In the genomic region with DNA sequence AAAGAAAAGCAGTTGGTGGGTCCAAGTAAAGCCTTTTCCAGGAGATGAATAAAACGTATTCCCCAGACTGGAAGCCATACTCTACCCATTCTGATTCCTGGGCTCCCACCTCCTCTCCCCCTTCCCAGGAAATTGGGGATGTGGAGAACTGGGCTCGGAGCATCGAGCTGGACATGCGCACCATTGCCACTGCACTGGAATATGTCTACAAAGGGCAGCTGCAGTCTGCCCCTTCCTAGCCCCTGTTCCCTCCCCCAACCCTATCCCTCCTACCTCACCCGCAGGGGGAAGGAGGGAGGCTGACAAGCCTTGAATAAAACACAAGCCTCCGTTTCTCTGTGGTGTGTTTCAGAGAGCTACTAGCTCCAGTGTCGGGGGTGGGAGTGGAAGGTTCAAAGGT, we compare ENCODE assay signal across 15 cellular contexts. TPM values are rescaled to one million over a fixed set of nuclear protein-coding genes. Genes with fewer than 3 reads are reported as not detected.
A peak's percentile ranks its signal among the peaks of the same experiment; 100 is the strongest.
DNase-seq lines count a peak whose midpoint lies in the region; ATAC-seq and TF ChIP-seq lines count a peak whose summit lies in the region.
"Had no signal": no experiment of that assay in that cellular context is flagged by ENCODE, and none has a peak within 500 bp of the region (broad histone marks: within the 10 kb centered on the region; RNA-seq: fewer than 3 reads in every experiment).

No MANE protein-coding gene starts in this region.

- H3K9me3 ChIP-seq in SK-N-SH, result no peaks in the 10 kb centered on the region
- H3K9me3 ChIP-seq in esophagus muscularis mucosa, result no peaks in the 10 kb centered on the region
- no peaks in the 10 kb centered on the region for H3K9me3 ChIP-seq in thoracic aorta

- peaks cover 7% of the 10 kb centered on the region for H3K27me3 Mint-ChIP-seq in neural crest cell (ENCODE audit: low read depth)
- H3K27me3 Mint-ChIP-seq: memory B cell had no signal

- TF ChIP-seq CTCF in SK-N-SH (IDR thresholded peaks at IDR 0.05) (no peak), esophagus muscularis mucosa (IDR thresholded peaks at IDR 0.05) (no peak), neural crest cell (conservative IDR thresholded peaks at IDR 0.05) (no peak), thoracic aorta (IDR thresholded peaks at IDR 0.05) (no peak)

- H3K9me2 ChIP-seq in SK-N-SH, result no peaks in the 10 kb centered on the region

- peaks cover 46% of the 10 kb centered on the region for H3F3A ChIP-seq in SK-N-SH (replicated peaks; ENCODE audit: insufficient read depth)

- peaks cover 13% of the 10 kb centered on the region for H4K20me1 ChIP-seq in SK-N-SH (ENCODE audit: insufficient read depth)

- POLR2A ChIA-PET in SK-N-SH (lab: Yijun Ruan, JAX), result interaction anchor here (1.3 kb wide), 1 partner anchor 10 kb away, joined by 6 read pairs; the partner anchor contains the start of gene CD63

- no peak overlapping the region for H2AFZ ChIP-seq in SK-N-SH (ENCODE audit: low read depth)

- no peak for TF ChIP-seq EP300 in SK-N-SH (IDR thresholded peaks at IDR 0.05; ENCODE audit: borderline replicate concordance in 1 of 2, low read depth in 1 of 2, low read length in 1 of 2)
- no peak for TF ChIP-seq EP300 in esophagus muscularis mucosa (IDR thresholded peaks at IDR 0.05)

- H3K36me3 ChIP-seq in SK-N-SH (replicated peaks in 1 of 2; ENCODE audit: control insufficient read depth in 1 of 2, insufficient read depth in 2 of 2, low read length in 1 of 2), result peaks cover 6 to 15% of the 10 kb centered on the region in 2 experiments
- H3K36me3 ChIP-seq in esophagus muscularis mucosa, result peaks cover 0 to 26% (median 10%) of the 10 kb centered on the region in 4 donors
- H3K36me3 ChIP-seq in thoracic aorta, result no peaks in the 10 kb centered on the region

- peak overlapping the region; percentile 56 to 74; a peak in 2 of 4 replicates for H3K27ac ChIP-seq in SK-N-SH (ENCODE audit: low read depth in 2 of 2, low read length in 1 of 2)
- peak overlapping the region; percentile 89 to 100 (median 98) for H3K27ac ChIP-seq in esophagus muscularis mucosa (replicated peaks in 1 of 4)
- peak overlapping the region; percentile 92 to 95 for H3K27ac ChIP-seq in thoracic aorta
- H3K27ac ChIP-seq: SK-N-MC had no signal

- no peak overlapping the region for H3K9ac ChIP-seq in SK-N-SH

- CTCF ChIA-PET in SK-N-SH (lab: Yijun Ruan, JAX), result interaction anchor here (1.7 to 11.2 kb wide), 4 partner anchors 11 to 73 kb away, joined by 5 to 202 read pairs (median 41); partner anchors contain the start of gene CD63

- TF ChIP-seq RAD21 in SK-N-SH (IDR thresholded peaks at IDR 0.05; ENCODE audit: low read length), result no peak

- no peaks in the 10 kb centered on the region for H3K9me3 Mint-ChIP-seq in neural crest cell
- H3K9me3 Mint-ChIP-seq: memory B cell had no signal

- DNase-seq in SK-N-SH, result no peak
- DNase-seq in esophagus muscularis mucosa (ENCODE audit: extremely low spot score), result no peak
- no peak for DNase-seq in neural crest cell (ENCODE audit: low read depth, low spot score)
- no peak for DNase-seq in thoracic aorta (ENCODE audit: low spot score)
- no peak for DNase-seq in medulla oblongata (ENCODE audit: extremely low spot score)
- DNase-seq: 8988T, COR-L47, Kasumi-1, NCI-H2029 treated with DMSO at 0.1 percent for 48 hours, trophoblast cell had no signal

- peaks cover 13% of the 10 kb centered on the region; the same call in 1 of the 2 replicates for H3K79me2 ChIP-seq in SK-N-SH (ENCODE audit: insufficient read depth)

- H3K27ac Mint-ChIP-seq in neural crest cell (ENCODE audit: unreplicated experiment), result no peak overlapping the region
- H3K27ac Mint-ChIP-seq: memory B cell had no signal

- intact Hi-C loops in esophagus muscularis mucosa (cut with DNase I), result no loop called here

- peaks cover 46% of the 10 kb centered on the region for H3K4me1 Mint-ChIP-seq in neural crest cell

- H3K4me1 ChIP-seq in SK-N-SH (ENCODE audit: control insufficient read depth in 1 of 2, insufficient read depth in 2 of 2, low read depth in 1 of 2, low read length in 1 of 2) (peaks cover 29 to 38% of the 10 kb centered on the region in 2 experiments), esophagus muscularis mucosa (peaks cover 72 to 95% (median 89%) of the 10 kb centered on the region in 4 donors), thoracic aorta (ENCODE audit: control insufficient read depth in 1 of 2, low read depth in 2 of 2) (peaks cover 56 to 87% of the 10 kb centered on the region in 2 donors)

- ATAC-seq in SK-N-SH treated with all-trans-retinoic acid at 6 μM for 48 hours, result no peak
- ATAC-seq in thoracic aorta (ENCODE audit: insufficient number of reproducible peaks, low FRiP score, low read depth), result no peak
- no peak for ATAC-seq in GM19452 (IDR thresholded peaks at IDR 0.05; ENCODE audit: unreplicated experiment)
- ATAC-seq in HG02759 (IDR thresholded peaks at IDR 0.05; ENCODE audit: unreplicated experiment), result no peak

- 86% methylated on average over 5 of the region's 7 CpGs for WGBS in SK-N-SH (ENCODE audit: low lambda C conversion rate)
- 57% methylated on average over 7 of the region's 7 CpGs for WGBS in esophagus muscularis mucosa

- H3K4me2 ChIP-seq in SK-N-SH, result peak overlapping the region; percentile 66

- peak overlapping the region; percentile 77 for H3K4me3 Mint-ChIP-seq in neural crest cell
- H3K4me3 Mint-ChIP-seq: memory B cell had no signal

- H3K4me3 ChIP-seq in SK-N-SH (ENCODE audit: low read depth in 2 of 2, low read length in 1 of 2) (no peak overlapping the region), esophagus muscularis mucosa (no peak overlapping the region), thoracic aorta (peak overlapping the region; percentile 54)

- H3K36me3 Mint-ChIP-seq in neural crest cell (ENCODE audit: low read depth), result no peaks in the 10 kb centered on the region
- H3K36me3 Mint-ChIP-seq: memory B cell had no signal

- no peak for TF ChIP-seq POLR2A in esophagus muscularis mucosa (IDR thresholded peaks at IDR 0.05; ENCODE audit: low read depth)

- no peaks in the 10 kb centered on the region for H3K27me3 ChIP-seq in SK-N-SH (ENCODE audit: insufficient read depth)
- H3K27me3 ChIP-seq in esophagus muscularis mucosa, result no peaks in the 10 kb centered on the region
- H3K27me3 ChIP-seq in thoracic aorta (replicated peaks; ENCODE audit: insufficient read depth), result no peaks in the 10 kb centered on the region

TF ChIP-seq in SK-N-SH treated with all-trans-retinoic acid at 6 μM for 48 hours, 23 proteins besides CTCF, POLR2A, EP300 and RAD21 (continues in another document):
- no peak for TF ChIP-seq OSR1 (CRISPR knock-in tag; IDR thresholded peaks at IDR 0.05)
- TF ChIP-seq, protein P1, sequence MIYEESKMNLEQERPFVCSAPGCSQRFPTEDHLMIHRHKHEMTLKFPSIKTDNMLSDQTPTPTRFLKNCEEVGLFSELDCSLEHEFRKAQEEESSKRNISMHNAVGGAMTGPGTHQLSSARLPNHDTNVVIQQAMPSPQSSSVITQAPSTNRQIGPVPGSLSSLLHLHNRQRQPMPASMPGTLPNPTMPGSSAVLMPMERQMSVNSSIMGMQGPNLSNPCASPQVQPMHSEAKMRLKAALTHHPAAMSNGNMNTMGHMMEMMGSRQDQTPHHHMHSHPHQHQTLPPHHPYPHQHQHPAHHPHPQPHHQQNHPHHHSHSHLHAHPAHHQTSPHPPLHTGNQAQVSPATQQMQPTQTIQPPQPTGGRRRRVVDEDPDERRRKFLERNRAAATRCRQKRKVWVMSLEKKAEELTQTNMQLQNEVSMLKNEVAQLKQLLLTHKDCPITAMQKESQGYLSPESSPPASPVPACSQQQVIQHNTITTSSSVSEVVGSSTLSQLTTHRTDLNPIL (CRISPR knock-in tag; IDR thresholded peaks at IDR 0.05; ENCODE audit: low read depth), result no peak
- TF ChIP-seq ZNF70 (CRISPR knock-in tag; IDR thresholded peaks at IDR 0.05), result no peak
- no peak for TF ChIP-seq TCF4 (CRISPR knock-in tag; IDR thresholded peaks at IDR 0.05; ENCODE audit: borderline replicate concordance)
- no peak for TF ChIP-seq ZFP3 (CRISPR knock-in tag; IDR thresholded peaks at IDR 0.05)

RNA-seq across cellular contexts. Expression of gene RDH5, which starts 0.8 kb away (rescaled TPM):
- 5.2 and 5.4 TPM in 2 replicates for polyA plus RNA-seq in SK-N-SH (2012; rRNA removed)
- polyA plus RNA-seq in SK-N-SH (2012; cell fraction: cytosol; rRNA removed), result 1.6 and 1.7 TPM in 2 replicates
- 46.0 and 49.7 TPM in 2 replicates for polyA plus RNA-seq in SK-N-SH (2012; cell fraction: nucleus; rRNA removed)
- total RNA-seq in esophagus muscularis mucosa, result 10 to 100 TPM; 13.8 to 23.0 (median 17.2) TPM
- total RNA-seq in neural crest cell, result 10.4 and 14.2 TPM in 2 replicates
- 10 to 100 TPM; 24.4 to 29.5 TPM for total RNA-seq in thoracic aorta

RNA-seq across cellular contexts. Expression of gene BLOC1S1, which starts 3.5 kb away (rescaled TPM):
- polyA plus RNA-seq in SK-N-SH (2012; rRNA removed), result 277 and 331 TPM in 2 replicates
- polyA plus RNA-seq in SK-N-SH (2012; cell fraction: cytosol; rRNA removed), result 243 and 313 TPM in 2 replicates
- 89.7 and 130 TPM in 2 replicates for polyA plus RNA-seq in SK-N-SH (2012; cell fraction: nucleus; rRNA removed)
- 100 to 1,000 TPM; 159 to 253 (median 196) TPM for total RNA-seq in esophagus muscularis mucosa
- total RNA-seq in neural crest cell, result 105 and 111 TPM in 2 replicates
- total RNA-seq in thoracic aorta, result 100 to 1,000 TPM; 113 to 117 TPM

RNA-seq across cellular contexts. Expression of gene CD63, which starts 9.4 kb away (rescaled TPM):
- 1,022 and 1,465 TPM in 2 replicates for polyA plus RNA-seq in SK-N-SH (2012; rRNA removed)
- polyA plus RNA-seq in SK-N-SH (2012; cell fraction: cytosol; rRNA removed), result 1,236 and 1,638 TPM in 2 replicates
- 454 and 623 TPM in 2 replicates for polyA plus RNA-seq in SK-N-SH (2012; cell fraction: nucleus; rRNA removed)
- 1,000 to 10,000 TPM in 1 of 4 donors, 100 to 1,000 TPM in 3; 742 to 1,177 (median 845) TPM for total RNA-seq in esophagus muscularis mucosa
- total RNA-seq in neural crest cell, result 535 and 560 TPM in 2 replicates
- 100 to 1,000 TPM; 615 to 776 TPM for total RNA-seq in thoracic aorta

RNA-seq across cellular contexts. Expression of gene ITGA7, which starts 11.7 kb away (rescaled TPM):
- polyA plus RNA-seq in SK-N-SH (2012; rRNA removed), result 17.6 and 19.7 TPM in 2 replicates
- polyA plus RNA-seq in SK-N-SH (2012; cell fraction: cytosol; rRNA removed), result 7.3 and 9.1 TPM in 2 replicates
- 71.0 and 80.7 TPM in 2 replicates for polyA plus RNA-seq in SK-N-SH (2012; cell fraction: nucleus; rRNA removed)
- total RNA-seq in esophagus muscularis mucosa (100 to 1,000 TPM; 155 to 245 (median 218) TPM), neural crest cell (57.9 and 63.7 TPM in 2 replicates), thoracic aorta (100 to 1,000 TPM; 285 to 317 TPM)

RNA-seq across cellular contexts. Expression of gene GDF11, which starts 23.6 kb away (rescaled TPM):
- polyA plus RNA-seq in SK-N-SH (2012; rRNA removed), result 6.9 and 9.4 TPM in 2 replicates
- polyA plus RNA-seq in SK-N-SH (2012; cell fraction: cytosol; rRNA removed), result 5.3 and 8.8 TPM in 2 replicates
- polyA plus RNA-seq in SK-N-SH (2012; cell fraction: nucleus; rRNA removed), result 7.2 and 8.0 TPM in 2 replicates
- total RNA-seq in esophagus muscularis mucosa (1 to 10 TPM; 1.7 to 9.0 (median 4.9) TPM), neural crest cell (66.6 and 67.0 TPM in 2 replicates), thoracic aorta (1 to 10 TPM; 3.0 to 9.7 TPM)
